In the genomic region with DNA sequence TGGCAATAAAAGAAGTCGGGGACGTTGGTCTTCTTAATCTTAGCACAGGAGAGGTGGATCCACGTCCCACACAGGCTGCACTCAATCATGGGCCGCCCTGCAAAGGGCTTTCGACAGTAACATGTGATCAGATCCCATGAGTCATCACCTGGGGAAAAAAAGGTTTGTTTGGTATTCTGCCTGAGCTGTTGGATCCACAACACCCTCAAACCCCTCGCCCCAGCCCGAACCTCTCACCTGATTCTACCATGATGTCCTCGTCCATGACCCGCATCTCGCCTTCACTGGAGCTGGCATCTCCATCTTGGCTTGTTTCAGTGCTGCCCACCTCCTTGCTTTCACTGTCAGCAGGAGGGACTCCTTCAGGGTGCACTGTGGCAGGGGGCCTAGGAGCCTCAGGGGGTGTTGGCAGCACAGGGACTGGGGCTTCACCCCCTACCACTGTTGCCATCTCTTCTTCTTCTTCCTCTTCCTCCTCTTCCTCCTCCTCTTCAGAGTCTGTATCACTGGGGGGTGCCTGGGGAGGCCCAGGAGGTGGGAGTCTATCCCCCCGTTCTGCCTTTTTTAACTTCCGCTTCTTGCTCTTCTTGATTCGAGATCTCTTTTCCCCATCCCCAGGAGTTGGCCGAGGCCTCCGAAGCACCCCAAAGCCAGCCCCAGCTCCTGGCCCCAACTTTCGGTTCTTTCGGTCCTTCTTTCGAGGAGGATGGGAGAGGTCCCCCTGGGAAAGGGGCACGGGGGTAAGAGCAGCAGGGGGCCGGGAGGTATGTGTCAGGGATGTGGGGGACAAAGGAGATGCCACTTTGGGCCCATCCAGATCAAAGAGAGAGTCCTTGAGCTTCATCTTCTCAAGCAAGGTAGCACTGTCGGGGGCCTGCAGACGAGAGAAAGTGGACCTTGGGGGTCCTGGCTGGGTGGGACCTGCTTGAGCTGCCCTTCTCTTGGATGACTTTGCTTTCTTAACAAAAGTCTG, we compare ENCODE assay signal across 10 cellular contexts. TPM values are rescaled to one million over a fixed set of nuclear protein-coding genes. Genes with fewer than 3 reads are reported as not detected.
A peak's percentile ranks its signal among the peaks of the same experiment; 100 is the strongest.
DNase-seq lines count a peak whose midpoint lies in the region; ATAC-seq lines count a peak whose summit lies in the region.
"Had no signal": no experiment of that assay in that cellular context is flagged by ENCODE, and none has a peak within 500 bp of the region (broad histone marks: within the 10 kb centered on the region; RNA-seq: fewer than 3 reads in every experiment).

No MANE protein-coding gene starts in this region.

- no peak for DNase-seq in stimulated activated naive CD8-positive, alpha-beta T cell treated with anti-CD3 and anti-CD28 coated beads, Interleukin-15, Interleukin-2, amounts not matched to agents 100 U/mL and 50 U/mL, for 24 hours
- no peak for DNase-seq in activated CD8-positive, alpha-beta T cell treated with anti-CD3 and anti-CD28 coated beads, Interleukin-2, amount 10 ng/mL, durations not matched to agents 7 days and 5 days
- DNase-seq in immature natural killer cell, result no peak
- DNase-seq in aorta, result peak; percentile 48 to 56
- DNase-seq in germinal center (ENCODE audit: low spot score), result no peak
- no peak for DNase-seq in ecto neural progenitor cell (ENCODE audit: low spot score)
- DNase-seq in NCI-H187 treated with DMSO at 0.1 percent for 48 hours (lab: John Stamatoyannopoulos, UW), result no peak
- DNase-seq: GDM1 had no signal

- H3K4me3 ChIP-seq in aorta (ENCODE audit: low read length in 2 of 2), result no peak overlapping the region

- H3K27me3 Mint-ChIP-seq in stimulated activated naive CD8-positive, alpha-beta T cell treated with anti-CD3 and anti-CD28 coated beads, Interleukin-15, Interleukin-2, amounts not matched to agents 100 ng/mL and 50 ng/mL, for 24 hours, result no peaks in the 10 kb centered on the region
- no peaks in the 10 kb centered on the region for H3K27me3 Mint-ChIP-seq in activated CD8-positive, alpha-beta T cell treated with anti-CD3 and anti-CD28 coated beads, Interleukin-2, amount 10 ng/mL, durations not matched to agents 7 days and 5 days (ENCODE audit: low read depth)
- H3K27me3 Mint-ChIP-seq in immature natural killer cell (ENCODE audit: low read depth in 3 of 3), result peaks cover 13 to 20% (median 20%) of the 10 kb centered on the region in 3 donors

- H3K27ac ChIP-seq in aorta (ENCODE audit: low read depth in 1 of 2, low read length in 2 of 2), result no peak overlapping the region

- no peak for ATAC-seq in stimulated activated naive CD8-positive, alpha-beta T cell treated with anti-CD3 and anti-CD28 coated beads, Interleukin-15, Interleukin-2, amounts not matched to agents 100 U/mL and 50 U/mL, for 24 hours
- ATAC-seq in activated CD8-positive, alpha-beta T cell treated with anti-CD3 and anti-CD28 coated beads, Interleukin-2, amount 10 ng/mL, durations not matched to agents 7 days and 5 days, result no peak
- ATAC-seq in aorta (ENCODE audit: low FRiP score), result no peak
- ATAC-seq: right lobe of liver had no signal

- no peaks in the 10 kb centered on the region for H3K27me3 ChIP-seq in aorta (ENCODE audit: control insufficient read depth in 1 of 2, insufficient read depth in 2 of 2, low read length in 1 of 2)
- H3K27me3 ChIP-seq: right lobe of liver had no signal

- H3K36me3 ChIP-seq in aorta (ENCODE audit: control insufficient read depth in 1 of 2, insufficient read depth in 2 of 2, low read length in 1 of 2), result no peaks in the 10 kb centered on the region

- H3K4me1 Mint-ChIP-seq in stimulated activated naive CD8-positive, alpha-beta T cell treated with anti-CD3 and anti-CD28 coated beads, Interleukin-15, Interleukin-2, amounts not matched to agents 100 ng/mL and 50 ng/mL, for 24 hours (ENCODE audit: low read depth), result peaks cover 69% of the 10 kb centered on the region
- peaks cover 63% of the 10 kb centered on the region for H3K4me1 Mint-ChIP-seq in activated CD8-positive, alpha-beta T cell treated with anti-CD3 and anti-CD28 coated beads, Interleukin-2, amount 10 ng/mL, durations not matched to agents 7 days and 5 days (ENCODE audit: low read depth)
- peaks cover 59 to 70% of the 10 kb centered on the region in 2 donors for H3K4me1 Mint-ChIP-seq in immature natural killer cell

- POLR2A ChIA-PET in activated CD8-positive, alpha-beta T cell treated with anti-CD3 and anti-CD28 coated beads, Interleukin-2, amount 10 ng/mL, durations not matched to agents 7 days and 5 days (lab: Charles Lee), result interaction anchor here (0.6 to 4.7 kb wide), 2 partner anchors 14 to 32 kb away, joined by 3 to 35 read pairs; a partner anchor contains a TSS

- H3K9me3 ChIP-seq in aorta (ENCODE audit: control insufficient read depth, low read length), result no peaks in the 10 kb centered on the region
- H3K9me3 ChIP-seq: right lobe of liver had no signal

- intact Hi-C loops in aorta (cut with DNase I), result no loop called here

- CTCF ChIA-PET in activated CD8-positive, alpha-beta T cell treated with anti-CD3 and anti-CD28 coated beads, Interleukin-2, amount 10 ng/mL, durations not matched to agents 7 days and 5 days (lab: Charles Lee), result interaction anchor here (5.8 kb wide), 1 partner anchor 15 kb away, joined by 36 read pairs; a partner anchor contains a TSS

- peak overlapping the region; percentile 70 for H3K27ac Mint-ChIP-seq in stimulated activated naive CD8-positive, alpha-beta T cell treated with anti-CD3 and anti-CD28 coated beads, Interleukin-15, Interleukin-2, amounts not matched to agents 100 ng/mL and 50 ng/mL, for 24 hours
- H3K27ac Mint-ChIP-seq in activated CD8-positive, alpha-beta T cell treated with anti-CD3 and anti-CD28 coated beads, Interleukin-2, amount 10 ng/mL, durations not matched to agents 7 days and 5 days, result peak overlapping the region; percentile 58
- peak overlapping the region in 5 of 6 donors; percentile 49 to 93 (median 87) for H3K27ac Mint-ChIP-seq in immature natural killer cell

- peaks cover 46% of the 10 kb centered on the region for H3K36me3 Mint-ChIP-seq in stimulated activated naive CD8-positive, alpha-beta T cell treated with anti-CD3 and anti-CD28 coated beads, Interleukin-15, Interleukin-2, amounts not matched to agents 100 ng/mL and 50 ng/mL, for 24 hours (ENCODE audit: low read depth)
- peaks cover 50% of the 10 kb centered on the region for H3K36me3 Mint-ChIP-seq in activated CD8-positive, alpha-beta T cell treated with anti-CD3 and anti-CD28 coated beads, Interleukin-2, amount 10 ng/mL, durations not matched to agents 7 days and 5 days (ENCODE audit: low read depth)
- H3K36me3 Mint-ChIP-seq in immature natural killer cell, result peaks cover under 1 to 23% (median 4%) of the 10 kb centered on the region in 3 donors

- 81 to 84% methylated on average over 22 of the region's 22 CpGs for WGBS in aorta, 2 donors

- H3K9me3 Mint-ChIP-seq in stimulated activated naive CD8-positive, alpha-beta T cell treated with anti-CD3 and anti-CD28 coated beads, Interleukin-15, Interleukin-2, amounts not matched to agents 100 ng/mL and 50 ng/mL, for 24 hours, result no peaks in the 10 kb centered on the region
- no peaks in the 10 kb centered on the region for H3K9me3 Mint-ChIP-seq in activated CD8-positive, alpha-beta T cell treated with anti-CD3 and anti-CD28 coated beads, Interleukin-2, amount 10 ng/mL, durations not matched to agents 7 days and 5 days (ENCODE audit: insufficient read depth)
- H3K9me3 Mint-ChIP-seq in immature natural killer cell, result no peaks in the 10 kb centered on the region

- no peaks in the 10 kb centered on the region for H3K4me1 ChIP-seq in aorta (ENCODE audit: control insufficient read depth in 1 of 2, insufficient read depth in 2 of 2, low read length in 2 of 2)

- peak overlapping the region; percentile 95 for H3K4me3 Mint-ChIP-seq in stimulated activated naive CD8-positive, alpha-beta T cell treated with anti-CD3 and anti-CD28 coated beads, Interleukin-15, Interleukin-2, amounts not matched to agents 100 ng/mL and 50 ng/mL, for 24 hours
- H3K4me3 Mint-ChIP-seq in activated CD8-positive, alpha-beta T cell treated with anti-CD3 and anti-CD28 coated beads, Interleukin-2, amount 10 ng/mL, durations not matched to agents 7 days and 5 days, result peak overlapping the region; percentile 7
- peak overlapping the region; percentile 46 to 99 (median 98) for H3K4me3 Mint-ChIP-seq in immature natural killer cell

RNA-seq across cellular contexts. Expression of a gene that starts 1.7 kb away (rescaled TPM):
- 10 to 100 TPM; 52.4 to 56.6 TPM for total RNA-seq in activated CD8-positive, alpha-beta T cell treated with anti-CD3 and anti-CD28 coated beads, Interleukin-2, amount 10 ng/mL, durations not matched to agents 7 days and 5 days
- polyA plus RNA-seq in immature natural killer cell, result 10 to 100 TPM; 19.4 to 28.5 (median 25.2) TPM
- total RNA-seq in aorta, result 10 to 100 TPM; 25.2 to 45.6 TPM
- polyA plus RNA-seq in aorta, result 10 to 100 TPM; 10.0 to 25.0 TPM

RNA-seq across cellular contexts. Expression of a gene that starts 3.3 kb away (rescaled TPM):
- total RNA-seq in activated CD8-positive, alpha-beta T cell treated with anti-CD3 and anti-CD28 coated beads, Interleukin-2, amount 10 ng/mL, durations not matched to agents 7 days and 5 days, result 10 to 100 TPM; 53.6 to 57.9 TPM
- polyA plus RNA-seq in immature natural killer cell (10 to 100 TPM; 11.9 to 41.4 (median 17.7) TPM), aorta (10 to 100 TPM; 19.2 to 28.4 TPM)
- 10 to 100 TPM; 24.4 to 30.8 TPM for total RNA-seq in aorta

RNA-seq across cellular contexts. Expression of a gene that starts 6.3 kb away (rescaled TPM):
- total RNA-seq in activated CD8-positive, alpha-beta T cell treated with anti-CD3 and anti-CD28 coated beads, Interleukin-2, amount 10 ng/mL, durations not matched to agents 7 days and 5 days, result 100 to 1,000 TPM; 203 to 227 TPM
- 100 to 1,000 TPM; 764 to 982 (median 905) TPM for polyA plus RNA-seq in immature natural killer cell
- 100 to 1,000 TPM; 405 to 430 TPM for total RNA-seq in aorta
- 100 to 1,000 TPM; 801 to 895 TPM for polyA plus RNA-seq in aorta

RNA-seq across cellular contexts. Expression of a gene that starts 15.6 kb away (rescaled TPM):
- total RNA-seq in activated CD8-positive, alpha-beta T cell treated with anti-CD3 and anti-CD28 coated beads, Interleukin-2, amount 10 ng/mL, durations not matched to agents 7 days and 5 days, result 100 to 1,000 TPM; 171 to 186 TPM
- 10 to 100 TPM; 33.2 to 61.1 (median 57.8) TPM for polyA plus RNA-seq in immature natural killer cell
- 100 to 1,000 TPM in 1 of 2 donors, 10 to 100 TPM in 1; 92.9 to 105 TPM for total RNA-seq in aorta
- 100 to 1,000 TPM; 112 to 113 TPM for polyA plus RNA-seq in aorta

RNA-seq across cellular contexts. Expression of a gene that starts 16.0 kb away (rescaled TPM):
- total RNA-seq in activated CD8-positive, alpha-beta T cell treated with anti-CD3 and anti-CD28 coated beads, Interleukin-2, amount 10 ng/mL, durations not matched to agents 7 days and 5 days, result 10 to 100 TPM; 63.5 to 66.1 TPM
- 100 to 1,000 TPM in 1 of 3 donors, 10 to 100 TPM in 2; 65.0 to 108 (median 89.0) TPM for polyA plus RNA-seq in immature natural killer cell
- total RNA-seq in aorta, result 10 to 100 TPM; 26.6 to 31.0 TPM
- 10 to 100 TPM; 26.7 to 51.1 TPM for polyA plus RNA-seq in aorta

Comparison
In these comparisons a context has a peak if more than half of its experiments do, and no peak if none do; other contexts are left out.
1. H3K4me3 Mint-ChIP-seq: peak in every context shown above with its lines; median percentile 98 in immature natural killer cell; 95 in stimulated activated naive CD8-positive, alpha-beta T cell treated with anti-CD3 and anti-CD28 coated beads, Interleukin-15, Interleukin-2, amounts not matched to agents 100 ng/mL and 50 ng/mL, for 24 hours; 7 in activated CD8-positive, alpha-beta T cell treated with anti-CD3 and anti-CD28 coated beads, Interleukin-2, amount 10 ng/mL, durations not matched to agents 7 days and 5 days.
2. DNase-seq: peak in aorta (2 of 2); none in stimulated activated naive CD8-positive, alpha-beta T cell treated with anti-CD3 and anti-CD28 coated beads, Interleukin-15, Interleukin-2, amounts not matched to agents 100 U/mL and 50 U/mL, for 24 hours (single experiment), activated CD8-positive, alpha-beta T cell treated with anti-CD3 and anti-CD28 coated beads, Interleukin-2, amount 10 ng/mL, durations not matched to agents 7 days and 5 days (single experiment), immature natural killer cell (0 of 3), germinal center (single experiment), ecto neural progenitor cell (single experiment) and NCI-H187 treated with DMSO at 0.1 percent for 48 hours (single experiment).
3. Peak in every context shown above with its lines, with median percentiles within 50 percentile points of each other: H3K27ac Mint-ChIP-seq.